ENCODE assay signal across 22 cellular contexts in genomic region chr19:3353493-3353892, GRCh38.
"Had no signal": no experiment of that assay in that cellular context is flagged by ENCODE, and none has a peak within 500 bp of the region (broad histone marks: within the 10 kb centered on the region; RNA-seq: fewer than 3 reads in every experiment).

No MANE protein-coding gene starts in this region.

- H3K27ac ChIP-seq: coronary artery, gastrocnemius medialis, lower lobe of right lung, pancreas, suprapubic skin, transverse colon, vagina had no signal

- H3K36me3 ChIP-seq: gastrocnemius medialis, lower lobe of right lung, pancreas, suprapubic skin, transverse colon, vagina had no signal

- H3K9me3 ChIP-seq: gastrocnemius medialis, lower lobe of right lung, pancreas, suprapubic skin, transverse colon, vagina had no signal

- ATAC-seq: esophagus mucosa; gastrocnemius medialis; left ventricle myocardium superior; lower lobe of right lung; naive thymus-derived CD8-positive, alpha-beta T cell; pancreas; sciatic nerve; stimulated activated naive CD8-positive, alpha-beta T cell treated with anti-CD3 and anti-CD28 coated beads, Interleukin-15, amount 100 ng/mL, for 72 hours had no signal

- H3K27ac Mint-ChIP-seq: nephron progenitor cell had no signal

- H3K4me3 Mint-ChIP-seq: naive thymus-derived CD8-positive, alpha-beta T cell; nephron progenitor cell; stimulated activated naive CD8-positive, alpha-beta T cell treated with anti-CD3 and anti-CD28 coated beads, Interleukin-15, amount 100 ng/mL, for 72 hours had no signal

- H3K9me3 Mint-ChIP-seq: stimulated activated naive CD8-positive, alpha-beta T cell treated with anti-CD3 and anti-CD28 coated beads, Interleukin-15, amount 100 ng/mL, for 72 hours had no signal

- H3K27me3 Mint-ChIP-seq: naive thymus-derived CD8-positive, alpha-beta T cell had no signal

- DNase-seq: dermis blood vessel endothelial cell; gastrocnemius medialis; head of caudate nucleus; left ventricle myocardium superior; lower lobe of right lung; naive thymus-derived CD8-positive, alpha-beta T cell; nephron progenitor cell; occipital lobe; stimulated activated CD4-positive, alpha-beta T cell treated with anti-CD3 and anti-CD28 coated beads, Interleukin-12 subunit alpha, Interleukin-12 subunit beta, amount 100 ng/mL, for 4 hours; stimulated activated CD4-positive, alpha-beta T cell treated with anti-CD3 and anti-CD28 coated beads, Interleukin-1b, Interleukin-23, amount 100 ng/mL, for 48 hours; stimulated activated CD4-positive, alpha-beta T cell treated with anti-CD3 and anti-CD28 coated beads, Interleukin-4, amount 100 ng/mL, for 1 hour; stimulated activated CD8-positive, alpha-beta memory T cell treated with anti-CD3 and anti-CD28 coated beads, Interleukin-4, amount 100 ng/mL, for 48 hours; stimulated activated naive CD4-positive, alpha-beta T cell; stimulated activated naive CD8-positive, alpha-beta T cell treated with anti-CD3 and anti-CD28 coated beads, Interleukin-15, amount 100 ng/mL, for 72 hours; transverse colon had no signal

- H3K27me3 ChIP-seq: gastrocnemius medialis, pancreas, suprapubic skin, transverse colon, vagina had no signal

- H3K4me3 ChIP-seq: coronary artery, gastrocnemius medialis, lower lobe of right lung, pancreas, smooth muscle cell, suprapubic skin, transverse colon, vagina had no signal
